17 cellular contexts compared by ENCODE assay signal in the genomic region with DNA sequence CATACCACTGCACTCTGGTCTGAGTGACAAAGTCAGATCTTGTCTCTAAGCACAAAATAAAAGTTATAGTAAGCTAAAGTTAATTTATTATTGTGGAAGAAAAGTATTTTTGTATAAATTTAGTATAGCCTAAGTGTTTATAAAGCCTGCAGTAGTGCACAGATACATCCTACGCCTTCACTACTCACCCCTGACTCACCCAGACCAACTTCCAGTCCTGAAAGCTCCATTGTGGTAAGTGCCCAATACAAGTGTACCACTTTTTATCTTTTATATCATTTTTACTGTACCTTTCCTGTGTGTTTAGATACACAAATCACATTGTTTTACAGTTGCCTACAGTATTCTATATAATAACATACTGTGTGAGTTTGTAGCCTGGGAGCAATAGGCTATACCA. TPM values are rescaled to one million over a fixed set of nuclear protein-coding genes. Genes with fewer than 3 reads are reported as not detected.
DNase-seq lines count a peak whose midpoint lies in the region; ATAC-seq, FAIRE-seq and TF ChIP-seq lines count a peak whose summit lies in the region.
"Had no signal": no experiment of that assay in that cellular context is flagged by ENCODE, and none has a peak within 500 bp of the region (broad histone marks: within the 10 kb centered on the region; RNA-seq: fewer than 3 reads in every experiment).

No MANE protein-coding gene starts in this region.

- H4K20me1 ChIP-seq in PC-3 (ENCODE audit: low read length): no peaks in the 10 kb centered on the region

- no peaks in the 10 kb centered on the region for H3K9me3 ChIP-seq in PC-3 (ENCODE audit: low read length)
- H3K9me3 ChIP-seq in CD8-positive, alpha-beta memory T cell (ENCODE audit: low read length): no peaks in the 10 kb centered on the region
- H3K9me3 ChIP-seq: testis had no signal

- CTCF ChIA-PET in PC-3 (lab: Charles Lee): no interaction called here
- CTCF ChIA-PET in CD8-positive, alpha-beta memory T cell (lab: Charles Lee): interaction anchor here (1.0 kb wide), 2 partner anchors 21 to 58 kb away, joined by 3 read pairs; partner anchors contain the start of gene UBE2E3

- no peaks in the 10 kb centered on the region for H3K9me2 ChIP-seq in PC-3 (replicated peaks; ENCODE audit: low read length)

- BruUV-seq in PC-3 (replicated peaks; lab: Mats Ljungman, UMichigan): no TSS peak

- no peaks in the 10 kb centered on the region for H3F3A ChIP-seq in PC-3 (ENCODE audit: low read length, unreplicated experiment)

- DNase-seq in activated T-cell treated with anti-CD3 and anti-CD28 coated beads for 48 hours (ENCODE audit: low read depth) (peak; percentile 11), PC-3 (peak; percentile 67), dermis blood vessel endothelial cell (peak; percentile 17), osteocyte (ENCODE audit: extremely low spot score, unreplicated experiment) (no peak), frontal cortex (ENCODE audit: low spot score in 2 of 2) (no peak), NCI-H774 (lab: John Stamatoyannopoulos, UW) (no peak)
- no peak for DNase-seq in activated T-cell treated with anti-CD3 and anti-CD28 coated beads, Interleukin-2, amount 50 U/mL, for 1 hour
- no peak for DNase-seq in CD8-positive, alpha-beta memory T cell
- DNase-seq: ACHN; GF-D8; Karpas-422; naive thymus-derived CD4-positive, alpha-beta T cell; NCI-H187; NCI-H510A treated with DMSO at 0.1 percent for 48 hours; testis had no signal

- ATAC-seq in PC-3: peak; percentile 72
- ATAC-seq: naive thymus-derived CD4-positive, alpha-beta T cell had no signal

- TF ChIP-seq CTCF in PC-3 (conservative IDR thresholded peaks at IDR 0.05; ENCODE audit: low read depth, low read length) (no peak), osteocyte (IDR thresholded peaks at IDR 0.05) (no peak)

- POLR2A ChIA-PET in PC-3 (lab: Charles Lee; ENCODE audit: unreplicated experiment): interaction anchor here (0.6 to 0.7 kb wide), 2 partner anchors 21 to 49 kb away, joined by 3 to 5 read pairs; no protein-coding TSS in a partner anchor
- POLR2A ChIA-PET in CD8-positive, alpha-beta memory T cell (lab: Charles Lee): no interaction called here

- H3K27me3 ChIP-seq in PC-3 (ENCODE audit: low read length): no peaks in the 10 kb centered on the region
- no peaks in the 10 kb centered on the region for H3K27me3 ChIP-seq in CD8-positive, alpha-beta memory T cell (ENCODE audit: insufficient read depth, low read length, poor library complexity, severe bottlenecking)
- H3K27me3 ChIP-seq: testis had no signal

- H3K9ac ChIP-seq in PC-3 (ENCODE audit: low read length): peak overlapping the region; percentile 78

- no peak overlapping the region for H2AFZ ChIP-seq in PC-3 (ENCODE audit: low read length)

- peaks cover 2% of the 10 kb centered on the region for H3K36me3 Mint-ChIP-seq in osteocyte (ENCODE audit: unreplicated experiment)
- peaks cover 0 to under 1% (median 0%) of the 10 kb centered on the region in 3 donors for H3K36me3 Mint-ChIP-seq in CD8-positive, alpha-beta memory T cell

- H3K4me1 ChIP-seq in PC-3 (ENCODE audit: insufficient read depth, low read length): peaks cover 29% of the 10 kb centered on the region
- peaks cover 6% of the 10 kb centered on the region for H3K4me1 ChIP-seq in CD8-positive, alpha-beta memory T cell (ENCODE audit: insufficient read depth, low read length)
- H3K4me1 ChIP-seq: testis had no signal

- H3K4me3 ChIP-seq in PC-3 (ENCODE audit: low read length): peak overlapping the region; percentile 31; the same call in 1 of the 2 replicates
- H3K4me3 ChIP-seq in CD8-positive, alpha-beta memory T cell (ENCODE audit: low read length): no peak overlapping the region
- H3K4me3 ChIP-seq: testis had no signal

- no peaks in the 10 kb centered on the region for H3K9me3 Mint-ChIP-seq in osteocyte (ENCODE audit: unreplicated experiment)
- H3K9me3 Mint-ChIP-seq in CD8-positive, alpha-beta memory T cell: no peaks in the 10 kb centered on the region

- H3K27ac Mint-ChIP-seq in osteocyte (ENCODE audit: unreplicated experiment): peak overlapping the region; percentile 18
- no peak overlapping the region for H3K27ac Mint-ChIP-seq in CD8-positive, alpha-beta memory T cell

- intact Hi-C loops in PC-3 (cut with micrococcal nuclease): loop anchor here (5.0 kb wide), 1 partner anchor 46 kb away; no protein-coding TSS in a partner anchor

- H3K79me2 ChIP-seq in PC-3 (ENCODE audit: low read length): peaks cover 59% of the 10 kb centered on the region

- no peak for FAIRE-seq in frontal cortex (lab: Jason Lieb, UNC)
- FAIRE-seq: GM19239 had no signal

- peak overlapping the region; percentile 42 for H3K4me2 ChIP-seq in PC-3 (ENCODE audit: low read length)

- no peak overlapping the region for H3K4me3 Mint-ChIP-seq in osteocyte (ENCODE audit: unreplicated experiment)
- H3K4me3 Mint-ChIP-seq in CD8-positive, alpha-beta memory T cell: no peak overlapping the region
- H3K4me3 Mint-ChIP-seq: naive thymus-derived CD4-positive, alpha-beta T cell had no signal

- H3K36me3 ChIP-seq in PC-3 (ENCODE audit: low read depth, low read length): peaks cover 7% of the 10 kb centered on the region
- no peaks in the 10 kb centered on the region for H3K36me3 ChIP-seq in CD8-positive, alpha-beta memory T cell (ENCODE audit: insufficient read depth, low read length)

- peak overlapping the region; percentile 97 for H3K27ac ChIP-seq in PC-3 (ENCODE audit: low read length)
- H3K27ac ChIP-seq in CD8-positive, alpha-beta memory T cell (ENCODE audit: low read depth, low read length): no peak overlapping the region
- H3K27ac ChIP-seq: HL-60, testis had no signal

- peaks cover 17% of the 10 kb centered on the region for H3K4me1 Mint-ChIP-seq in osteocyte (ENCODE audit: unreplicated experiment)
- peaks cover 19 to 32% (median 32%) of the 10 kb centered on the region in 3 donors for H3K4me1 Mint-ChIP-seq in CD8-positive, alpha-beta memory T cell

- no peaks in the 10 kb centered on the region for H3K27me3 Mint-ChIP-seq in osteocyte (ENCODE audit: unreplicated experiment)
- no peaks in the 10 kb centered on the region for H3K27me3 Mint-ChIP-seq in CD8-positive, alpha-beta memory T cell
- H3K27me3 Mint-ChIP-seq: naive thymus-derived CD4-positive, alpha-beta T cell had no signal

RNA-seq across cellular contexts. Expression of gene UBE2E3, which starts 57.5 kb away (rescaled TPM):
- 66.6 and 95.6 TPM in 2 replicates for total RNA-seq in PC-3 (2014; rRNA removed)
- total RNA-seq in dermis blood vessel endothelial cell: 51.9 and 75.2 TPM in 2 replicates
- total RNA-seq in osteocyte: 103 and 108 TPM in 2 replicates
- total RNA-seq in frontal cortex: 150 TPM
- 10 to 100 TPM; 36.5 to 38.0 TPM for total RNA-seq in CD8-positive, alpha-beta memory T cell
- 70.4 TPM for polyA plus RNA-seq in CD8-positive, alpha-beta memory T cell

Comparison
In these comparisons a context has a peak if more than half of its experiments do, and no peak if none do; other contexts are left out.
1. DNase-seq: peak in activated T-cell treated with anti-CD3 and anti-CD28 coated beads for 48 hours (single experiment), PC-3 (single experiment) and dermis blood vessel endothelial cell (single experiment); none in activated T-cell treated with anti-CD3 and anti-CD28 coated beads, Interleukin-2, amount 50 U/mL, for 1 hour (single experiment), osteocyte (single experiment), frontal cortex (0 of 2), CD8-positive, alpha-beta memory T cell (0 of 5) and NCI-H774 (single experiment).